In the genomic region with DNA sequence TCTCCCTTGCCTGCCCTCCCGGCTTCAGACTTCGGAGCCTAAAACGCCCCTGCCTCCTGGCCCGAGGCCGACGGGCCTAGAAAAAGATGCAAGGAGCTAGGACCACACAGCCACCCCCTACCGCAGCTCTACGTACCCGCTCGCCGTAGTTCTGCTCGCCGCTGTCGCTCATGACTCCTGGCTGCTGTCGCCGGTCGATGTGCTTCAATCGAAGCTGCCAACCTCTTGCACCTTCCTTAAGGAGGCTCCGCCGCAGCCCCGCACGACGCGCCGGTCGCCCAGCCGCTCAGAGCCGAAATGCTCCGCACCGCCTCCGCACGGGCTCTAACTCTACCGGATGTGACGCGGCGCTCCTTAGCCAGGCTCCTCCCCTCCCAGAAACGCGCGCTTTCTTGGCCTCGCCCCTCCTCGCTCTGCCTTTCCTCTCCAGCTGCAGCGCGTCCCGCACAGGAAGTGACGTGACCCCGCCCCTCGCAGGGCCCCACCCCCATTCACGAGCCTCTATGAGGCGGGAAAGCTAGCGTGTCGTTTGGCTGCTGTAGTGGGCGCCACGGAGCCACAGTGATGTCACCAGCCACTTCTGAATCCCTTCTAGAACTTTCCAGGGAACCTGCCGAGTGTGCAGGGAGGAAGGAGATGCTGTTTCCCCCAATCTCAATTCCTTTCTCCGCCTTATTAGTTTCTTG, we compare ENCODE assay signal across 1 cellular context.
TF ChIP-seq lines count a peak whose summit lies in the region.

TRA2B (minus strand) TSS at position 326 of the 686 bp plus-strand sequence; CDS start at position 172, 154 bp downstream.

TF ChIP-seq in HepG2, 621 proteins besides CTCF, POLR2A, EP300 and RAD21 (continued from another document and continues in another):
- 0 out of 2 replicates have a peak, but pooled peaks have one; percentile 23 for TF ChIP-seq ZBTB40 (IDR thresholded peaks at IDR 0.05)
- peak; percentile 77 for TF ChIP-seq ZBTB40 (CRISPR knock-in tag; IDR thresholded peaks at IDR 0.05)
- no peak for TF ChIP-seq JARID2 (CRISPR knock-in tag; IDR thresholded peaks at IDR 0.05; ENCODE audit: insufficient replicate concordance)
- no peak for TF ChIP-seq ETS1 (CRISPR knock-in tag; IDR thresholded peaks at IDR 0.05)
- no peak for TF ChIP-seq PHB2 (IDR thresholded peaks at IDR 0.05; ENCODE audit: partially characterized antibody)
- TF ChIP-seq, protein P1, sequence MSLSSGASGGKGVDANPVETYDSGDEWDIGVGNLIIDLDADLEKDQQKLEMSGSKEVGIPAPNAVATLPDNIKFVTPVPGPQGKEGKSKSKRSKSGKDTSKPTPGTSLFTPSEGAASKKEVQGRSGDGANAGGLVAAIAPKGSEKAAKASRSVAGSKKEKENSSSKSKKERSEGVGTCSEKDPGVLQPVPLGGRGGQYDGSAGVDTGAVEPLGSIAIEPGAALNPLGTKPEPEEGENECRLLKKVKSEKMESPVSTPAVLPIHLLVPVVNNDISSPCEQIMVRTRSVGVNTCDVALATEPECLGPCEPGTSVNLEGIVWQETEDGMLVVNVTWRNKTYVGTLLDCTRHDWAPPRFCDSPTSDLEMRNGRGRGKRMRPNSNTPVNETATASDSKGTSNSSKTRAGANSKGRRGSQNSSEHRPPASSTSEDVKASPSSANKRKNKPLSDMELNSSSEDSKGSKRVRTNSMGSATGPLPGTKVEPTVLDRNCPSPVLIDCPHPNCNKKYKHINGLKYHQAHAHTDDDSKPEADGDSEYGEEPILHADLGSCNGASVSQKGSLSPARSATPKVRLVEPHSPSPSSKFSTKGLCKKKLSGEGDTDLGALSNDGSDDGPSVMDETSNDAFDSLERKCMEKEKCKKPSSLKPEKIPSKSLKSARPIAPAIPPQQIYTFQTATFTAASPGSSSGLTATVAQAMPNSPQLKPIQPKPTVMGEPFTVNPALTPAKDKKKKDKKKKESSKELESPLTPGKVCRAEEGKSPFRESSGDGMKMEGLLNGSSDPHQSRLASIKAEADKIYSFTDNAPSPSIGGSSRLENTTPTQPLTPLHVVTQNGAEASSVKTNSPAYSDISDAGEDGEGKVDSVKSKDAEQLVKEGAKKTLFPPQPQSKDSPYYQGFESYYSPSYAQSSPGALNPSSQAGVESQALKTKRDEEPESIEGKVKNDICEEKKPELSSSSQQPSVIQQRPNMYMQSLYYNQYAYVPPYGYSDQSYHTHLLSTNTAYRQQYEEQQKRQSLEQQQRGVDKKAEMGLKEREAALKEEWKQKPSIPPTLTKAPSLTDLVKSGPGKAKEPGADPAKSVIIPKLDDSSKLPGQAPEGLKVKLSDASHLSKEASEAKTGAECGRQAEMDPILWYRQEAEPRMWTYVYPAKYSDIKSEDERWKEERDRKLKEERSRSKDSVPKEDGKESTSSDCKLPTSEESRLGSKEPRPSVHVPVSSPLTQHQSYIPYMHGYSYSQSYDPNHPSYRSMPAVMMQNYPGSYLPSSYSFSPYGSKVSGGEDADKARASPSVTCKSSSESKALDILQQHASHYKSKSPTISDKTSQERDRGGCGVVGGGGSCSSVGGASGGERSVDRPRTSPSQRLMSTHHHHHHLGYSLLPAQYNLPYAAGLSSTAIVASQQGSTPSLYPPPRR (CRISPR knock-in tag; IDR thresholded peaks at IDR 0.05; ENCODE audit: borderline replicate concordance), result peak; percentile 26; the same call in 1 of the 2 replicates
- TF ChIP-seq CBFB (CRISPR knock-in tag; IDR thresholded peaks at IDR 0.05), result no peak
- no peak for TF ChIP-seq ZZZ3 (CRISPR knock-in tag; IDR thresholded peaks at IDR 0.05; ENCODE audit: borderline replicate concordance)
- TF ChIP-seq TRIM24 (CRISPR knock-in tag; IDR thresholded peaks at IDR 0.05), result no peak
- peak; percentile 94 for TF ChIP-seq ZNF274 (CRISPR knock-in tag; IDR thresholded peaks at IDR 0.05)
- TF ChIP-seq, protein P2, sequence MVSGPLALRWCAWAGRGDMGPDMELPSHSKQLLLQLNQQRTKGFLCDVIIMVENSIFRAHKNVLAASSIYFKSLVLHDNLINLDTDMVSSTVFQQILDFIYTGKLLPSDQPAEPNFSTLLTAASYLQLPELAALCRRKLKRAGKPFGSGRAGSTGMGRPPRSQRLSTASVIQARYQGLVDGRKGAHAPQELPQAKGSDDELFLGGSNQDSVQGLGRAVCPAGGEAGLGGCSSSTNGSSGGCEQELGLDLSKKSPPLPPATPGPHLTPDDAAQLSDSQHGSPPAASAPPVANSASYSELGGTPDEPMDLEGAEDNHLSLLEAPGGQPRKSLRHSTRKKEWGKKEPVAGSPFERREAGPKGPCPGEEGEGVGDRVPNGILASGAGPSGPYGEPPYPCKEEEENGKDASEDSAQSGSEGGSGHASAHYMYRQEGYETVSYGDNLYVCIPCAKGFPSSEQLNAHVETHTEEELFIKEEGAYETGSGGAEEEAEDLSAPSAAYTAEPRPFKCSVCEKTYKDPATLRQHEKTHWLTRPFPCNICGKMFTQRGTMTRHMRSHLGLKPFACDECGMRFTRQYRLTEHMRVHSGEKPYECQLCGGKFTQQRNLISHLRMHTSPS (CRISPR knock-in tag; IDR thresholded peaks at IDR 0.05; ENCODE audit: low read depth), result no peak
- TF ChIP-seq, protein P3, sequence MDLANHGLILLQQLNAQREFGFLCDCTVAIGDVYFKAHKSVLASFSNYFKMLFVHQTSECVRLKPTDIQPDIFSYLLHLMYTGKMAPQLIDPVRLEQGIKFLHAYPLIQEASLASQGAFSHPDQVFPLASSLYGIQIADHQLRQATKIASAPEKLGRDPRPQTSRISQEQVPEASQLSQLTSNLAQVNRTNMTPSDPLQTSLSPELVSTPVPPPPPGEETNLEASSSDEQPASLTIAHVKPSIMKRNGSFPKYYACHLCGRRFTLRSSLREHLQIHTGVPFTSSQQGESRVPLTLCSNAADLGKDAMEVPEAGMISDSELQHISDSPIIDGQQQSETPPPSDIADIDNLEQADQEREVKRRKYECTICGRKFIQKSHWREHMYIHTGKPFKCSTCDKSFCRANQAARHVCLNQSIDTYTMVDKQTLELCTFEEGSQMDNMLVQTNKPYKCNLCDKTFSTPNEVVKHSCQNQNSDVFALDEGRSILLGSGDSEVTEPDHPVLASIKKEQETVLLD (CRISPR knock-in tag; IDR thresholded peaks at IDR 0.05; ENCODE audit: low read depth), result peak; percentile 73; the same call in 1 of the 2 replicates
- TF ChIP-seq ZFP37 (CRISPR knock-in tag; IDR thresholded peaks at IDR 0.05; ENCODE audit: borderline replicate concordance), result peak; percentile 20; the same call in 1 of the 2 replicates
- TF ChIP-seq RARG (CRISPR knock-in tag; IDR thresholded peaks at IDR 0.05; ENCODE audit: low read depth), result peak; percentile 94
- no peak; the same call in 1 of the 2 replicates for TF ChIP-seq NFKBIZ (CRISPR knock-in tag; IDR thresholded peaks at IDR 0.05)
- TF ChIP-seq NFE2L2 (IDR thresholded peaks at IDR 0.05; ENCODE audit: low read length), result no peak
- TF ChIP-seq JUND (CRISPR knock-in tag; IDR thresholded peaks at IDR 0.05), result 0 out of 2 replicates have a peak, but pooled peaks have one; percentile 71
- no peak for TF ChIP-seq TBP (CRISPR knock-in tag; IDR thresholded peaks at IDR 0.05)
- TF ChIP-seq LRRFIP1 (CRISPR knock-in tag; conservative IDR thresholded peaks at IDR 0.05), result peak; percentile 13; the same call in 1 of the 2 replicates
- TF ChIP-seq YEATS2 (CRISPR knock-in tag; IDR thresholded peaks at IDR 0.05; ENCODE audit: borderline replicate concordance), result peak; percentile 92
- TF ChIP-seq KAT2B (IDR thresholded peaks at IDR 0.05; ENCODE audit: borderline replicate concordance, low read depth, low read length), result no peak
- TF ChIP-seq NFKB2 (CRISPR knock-in tag; IDR thresholded peaks at IDR 0.05; ENCODE audit: borderline replicate concordance), result peak; percentile 98
- no peak for TF ChIP-seq CCAR2 (optimal IDR thresholded peaks at IDR 0.05; ENCODE audit: low read depth, low read length)
- TF ChIP-seq ZBTB44 (CRISPR knock-in tag; IDR thresholded peaks at IDR 0.05), result peak; percentile 94
- 0 out of 2 replicates have a peak, but pooled peaks have one; percentile 54 for TF ChIP-seq ZNF446 (CRISPR knock-in tag; IDR thresholded peaks at IDR 0.05)
- TF ChIP-seq ELF1 (CRISPR knock-in tag; IDR thresholded peaks at IDR 0.05), result peak; percentile 58
- peak; percentile 84 for TF ChIP-seq SALL1 (CRISPR knock-in tag; IDR thresholded peaks at IDR 0.05)
- TF ChIP-seq ZNF816 (CRISPR knock-in tag; IDR thresholded peaks at IDR 0.05; ENCODE audit: borderline replicate concordance), result peak; percentile 66
- peak; percentile 83 for TF ChIP-seq HES4 (CRISPR knock-in tag; IDR thresholded peaks at IDR 0.05; ENCODE audit: borderline replicate concordance)
- no peak for TF ChIP-seq RFX3 (CRISPR knock-in tag; IDR thresholded peaks at IDR 0.05)
